11 cellular contexts compared by ENCODE assay signal in the genomic region with DNA sequence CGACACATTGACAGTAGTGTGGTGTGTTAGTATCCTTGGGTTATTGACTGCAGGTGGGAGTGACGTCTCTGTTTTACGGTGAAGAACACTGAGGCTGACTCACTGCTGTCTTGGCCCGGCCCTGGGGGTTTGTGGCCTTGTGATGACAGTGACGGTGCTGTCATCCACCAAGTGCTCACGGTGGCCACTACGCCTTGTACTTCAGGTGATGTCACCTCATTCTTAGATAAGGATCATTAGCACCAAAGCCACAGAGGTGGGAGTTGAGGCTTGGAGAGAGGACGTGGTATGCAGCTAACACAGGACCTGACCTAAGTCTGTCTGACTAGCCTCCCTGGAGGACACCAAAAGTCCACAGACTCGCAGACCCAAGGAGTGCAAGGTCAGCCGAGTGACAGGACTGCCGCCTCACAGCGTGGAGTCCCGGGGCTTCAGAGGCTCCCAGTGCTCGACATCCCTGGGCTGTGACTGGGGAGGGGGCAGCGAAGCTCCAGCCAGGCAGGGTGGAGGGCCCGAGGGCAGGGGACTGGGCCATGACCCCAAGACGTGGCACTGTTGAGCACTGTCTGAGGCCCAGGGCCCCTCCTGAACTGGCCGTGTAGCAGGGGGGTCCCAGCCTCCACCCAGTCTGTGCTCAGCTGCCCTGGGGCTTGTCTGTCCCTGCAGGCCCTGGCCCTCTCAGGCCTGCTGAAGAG. TPM values are rescaled to one million over a fixed set of nuclear protein-coding genes. Genes with fewer than 3 reads are reported as not detected.
DNase-seq lines count a peak whose midpoint lies in the region; ATAC-seq, FAIRE-seq and TF ChIP-seq lines count a peak whose summit lies in the region.
"Had no signal": no experiment of that assay in that cellular context is flagged by ENCODE, and none has a peak within 500 bp of the region (broad histone marks: within the 10 kb centered on the region; RNA-seq: fewer than 3 reads in every experiment).

No MANE protein-coding gene starts in this region.

- ATAC-seq in GM21367 (IDR thresholded peaks at IDR 0.05; ENCODE audit: unreplicated experiment), result no peak

- peak overlapping the region in 2 of 8 donors; percentile 28 to 35 for H3K27ac Mint-ChIP-seq in CD8-positive, alpha-beta memory T cell

- CTCF ChIA-PET in CD8-positive, alpha-beta memory T cell (lab: Charles Lee), result interaction anchor here (1.4 kb wide), 1 partner anchor 12 kb away, joined by 4 read pairs; no protein-coding TSS in a partner anchor

- peaks cover 5% of the 10 kb centered on the region for H3K4me1 ChIP-seq in CD8-positive, alpha-beta memory T cell (ENCODE audit: insufficient read depth, low read length)
- no peaks in the 10 kb centered on the region for H3K4me1 ChIP-seq in ascending aorta
- H3K4me1 ChIP-seq: thyroid gland had no signal

- H3K4me3 Mint-ChIP-seq in CD8-positive, alpha-beta memory T cell, result no peak overlapping the region

- peak in 3 of 5 donors; percentile 6 to 80 (median 28) for DNase-seq in CD8-positive, alpha-beta memory T cell
- DNase-seq in RPMI7951 (ENCODE audit: low read depth) (peak; percentile 27), amniotic epithelial cell (ENCODE audit: low read depth) (peak; percentile 15), HTR-8/SVneo (ENCODE audit: insufficient read length, low spot score) (no peak), ascending aorta (ENCODE audit: low spot score in 2 of 2) (no peak), NCI-H187 (lab: John Stamatoyannopoulos, UW) (no peak)
- DNase-seq in stimulated activated CD4-positive, alpha-beta T cell treated with anti-CD3 and anti-CD28 coated beads, Interleukin-15, amount 100 ng/mL, for 24 hours, result peak; percentile 54
- DNase-seq: thyroid gland had no signal

- peaks cover 7 to 26% (median 8%) of the 10 kb centered on the region in 3 donors for H3K4me1 Mint-ChIP-seq in CD8-positive, alpha-beta memory T cell

- H3K36me3 ChIP-seq in CD8-positive, alpha-beta memory T cell (ENCODE audit: insufficient read depth, low read length), result no peaks in the 10 kb centered on the region
- H3K36me3 ChIP-seq in ascending aorta, result peaks cover 27 to 46% of the 10 kb centered on the region in 2 donors
- H3K36me3 ChIP-seq: prostate gland, thyroid gland had no signal

- POLR2A ChIA-PET in CD8-positive, alpha-beta memory T cell (lab: Charles Lee), result no interaction called here

- no peaks in the 10 kb centered on the region for H3K9me3 Mint-ChIP-seq in CD8-positive, alpha-beta memory T cell

- no peaks in the 10 kb centered on the region for H3K27me3 ChIP-seq in CD8-positive, alpha-beta memory T cell (ENCODE audit: insufficient read depth, low read length, poor library complexity, severe bottlenecking)
- no peaks in the 10 kb centered on the region for H3K27me3 ChIP-seq in ascending aorta
- H3K27me3 ChIP-seq: thyroid gland had no signal

- no peak for FAIRE-seq in HTR-8/SVneo (lab: Jason Lieb, UNC)

- intact Hi-C loops in ascending aorta (cut with DNase I), result no loop called here

- no peak overlapping the region for H3K4me3 ChIP-seq in CD8-positive, alpha-beta memory T cell (ENCODE audit: low read length)
- no peak overlapping the region for H3K4me3 ChIP-seq in ascending aorta
- H3K4me3 ChIP-seq: prostate gland, thyroid gland had no signal

- no peak overlapping the region for H3K27ac ChIP-seq in CD8-positive, alpha-beta memory T cell (ENCODE audit: low read depth, low read length)
- no peak overlapping the region for H3K27ac ChIP-seq in ascending aorta
- H3K27ac ChIP-seq: prostate gland, thyroid gland had no signal

- H3K27me3 Mint-ChIP-seq in CD8-positive, alpha-beta memory T cell, result peaks cover 0 to 4% of the 10 kb centered on the region in 2 donors

- H3K9me3 ChIP-seq in CD8-positive, alpha-beta memory T cell (ENCODE audit: low read length), result no peaks in the 10 kb centered on the region
- H3K9me3 ChIP-seq in ascending aorta, result no peaks in the 10 kb centered on the region
- H3K9me3 ChIP-seq: Caco-2, prostate gland, thyroid gland had no signal

- H3K36me3 Mint-ChIP-seq in CD8-positive, alpha-beta memory T cell, result no peaks in the 10 kb centered on the region

- no peak for TF ChIP-seq CTCF in ascending aorta (IDR thresholded peaks at IDR 0.05)

RNA-seq across cellular contexts. Expression of gene NAT10, which starts 56.5 kb away (rescaled TPM):
- 100 to 1,000 TPM; 143 to 148 TPM for total RNA-seq in CD8-positive, alpha-beta memory T cell
- polyA plus RNA-seq in CD8-positive, alpha-beta memory T cell, result 40.1 TPM
- 19.2 and 20.7 TPM in 2 replicates for total RNA-seq in RPMI7951 (2014; rRNA removed; shearing (Covaris generic))
- total RNA-seq in ascending aorta, result 11.3 TPM

Comparison
In these comparisons a context has a peak if more than half of its experiments do, and no peak if none do; other contexts are left out.
1. DNase-seq: peak in CD8-positive, alpha-beta memory T cell (3 of 5), RPMI7951 (single experiment), amniotic epithelial cell (single experiment) and stimulated activated CD4-positive, alpha-beta T cell treated with anti-CD3 and anti-CD28 coated beads, Interleukin-15, amount 100 ng/mL, for 24 hours (single experiment); none in HTR-8/SVneo (single experiment), ascending aorta (0 of 2) and NCI-H187 (0 of 2).